In genomic region chr3:14135581-14135980, GRCh38 we compare ENCODE assay signal across 24 cellular contexts.
"Had no signal": no experiment of that assay in that cellular context is flagged by ENCODE, and none has a peak within 500 bp of the region (broad histone marks: within the 10 kb centered on the region; RNA-seq: fewer than 3 reads in every experiment).

No MANE protein-coding gene starts in this region.

- H3K9me3 Mint-ChIP-seq: activated B cell treated with CpG ODN at 0.5 μM for 24 hours; activated CD4-positive, alpha-beta memory T cell treated with anti-CD3 and anti-CD28 coated beads for 36 hours; activated CD4-positive, alpha-beta T cell treated with anti-CD3 and anti-CD28 coated beads, Interleukin-2, amount 10 ng/mL, durations not matched to agents 7 days and 5 days; activated naive CD8-positive, alpha-beta T cell treated with anti-CD3 and anti-CD28 coated beads, Interleukin-2, amount 10 ng/mL, durations not matched to agents 7 days and 5 days; activated T-cell treated with anti-CD3 and anti-CD28 coated beads, Interleukin-2, amount 50 U/mL, for 4 hours; IgD-negative memory B cell; T-helper 1 cell treated with Interleukin-12 subunit alpha and Interleukin-12 subunit beta and Interleukin-4 antibody, amounts not matched to agents 30 μg/mL and 1 μg/mL, for 36 hours had no signal

- H3K27ac Mint-ChIP-seq: activated B cell treated with CpG ODN at 0.5 μM for 24 hours; activated CD4-positive, alpha-beta memory T cell treated with anti-CD3 and anti-CD28 coated beads for 36 hours; activated CD4-positive, alpha-beta T cell treated with anti-CD3 and anti-CD28 coated beads, Interleukin-2, amount 10 ng/mL, durations not matched to agents 7 days and 5 days; activated naive CD8-positive, alpha-beta T cell treated with anti-CD3 and anti-CD28 coated beads, Interleukin-2, amount 10 ng/mL, durations not matched to agents 7 days and 5 days had no signal

- H3K9me3 ChIP-seq: body of pancreas, Peyer's patch had no signal

- H3K4me1 Mint-ChIP-seq: activated B cell treated with CpG ODN at 0.5 μM for 24 hours; activated CD4-positive, alpha-beta T cell treated with anti-CD3 and anti-CD28 coated beads, Interleukin-2, amount 10 ng/mL, durations not matched to agents 7 days and 5 days; activated naive CD8-positive, alpha-beta T cell treated with anti-CD3 and anti-CD28 coated beads, Interleukin-2, amount 10 ng/mL, durations not matched to agents 7 days and 5 days had no signal

- H3K4me1 ChIP-seq: body of pancreas had no signal

- H3K27me3 Mint-ChIP-seq: activated B cell treated with CpG ODN at 0.5 μM for 24 hours; activated CD4-positive, alpha-beta memory T cell treated with anti-CD3 and anti-CD28 coated beads for 36 hours; activated CD4-positive, alpha-beta T cell treated with anti-CD3 and anti-CD28 coated beads, Interleukin-2, amount 10 ng/mL, durations not matched to agents 7 days and 5 days; activated naive CD8-positive, alpha-beta T cell treated with anti-CD3 and anti-CD28 coated beads, Interleukin-2, amount 10 ng/mL, durations not matched to agents 7 days and 5 days; IgD-negative memory B cell had no signal

- ATAC-seq: activated T-cell treated with anti-CD3 and anti-CD28 coated beads, Interleukin-2, amount 50 U/mL, for 4 hours; body of pancreas had no signal

- DNase-seq: activated B cell treated with CpG ODN at 0.5 μM for 24 hours; activated CD4-positive, alpha-beta memory T cell treated with anti-CD3 and anti-CD28 coated beads for 36 hours; activated CD4-positive, alpha-beta T cell treated with anti-CD3 and anti-CD28 coated beads, Interleukin-2, amount 10 ng/mL, durations not matched to agents 7 days and 5 days; activated CD8-positive, alpha-beta memory T cell treated with anti-CD3 and anti-CD28 coated beads for 24 hours; activated naive CD4-positive, alpha-beta T cell treated with anti-CD3 and anti-CD28 coated beads, Interleukin-2, amount 50 U/mL, for 16 hours; activated naive CD8-positive, alpha-beta T cell treated with anti-CD3 and anti-CD28 coated beads, Interleukin-2, amount 10 ng/mL, durations not matched to agents 7 days and 5 days; activated T-cell treated with anti-CD3 and anti-CD28 coated beads, Interleukin-2, amount 50 U/mL, for 4 hours; aorta; body of pancreas; KG1; NCI-H1092; NCI-H1417; NCI-H1930; NCI-H2107; NCI-H2171 treated with DMSO at 0.1 percent for 48 hours; NCI-H226; NCI-H526 treated with DMSO at 0.1 percent for 48 hours; NK-92 treated with Interleukin-12 subunit alpha and Interleukin-12 subunit beta, amount 100 ng/mL, for 24 hours; OCI-M1; Peyer's patch; SHP77 treated with DMSO at 0.1 percent for 48 hours; T-helper 9 cell had no signal

- H3K4me3 ChIP-seq: body of pancreas, Peyer's patch had no signal

- H3K27ac ChIP-seq: body of pancreas, Peyer's patch had no signal

- H3K4me3 Mint-ChIP-seq: activated B cell treated with CpG ODN at 0.5 μM for 24 hours; activated CD4-positive, alpha-beta memory T cell treated with anti-CD3 and anti-CD28 coated beads for 36 hours; activated CD4-positive, alpha-beta T cell treated with anti-CD3 and anti-CD28 coated beads, Interleukin-2, amount 10 ng/mL, durations not matched to agents 7 days and 5 days; activated naive CD8-positive, alpha-beta T cell treated with anti-CD3 and anti-CD28 coated beads, Interleukin-2, amount 10 ng/mL, durations not matched to agents 7 days and 5 days; activated T-cell treated with anti-CD3 and anti-CD28 coated beads, Interleukin-2, amount 50 U/mL, for 4 hours; IgD-negative memory B cell; T-helper 1 cell treated with Interleukin-12 subunit alpha and Interleukin-12 subunit beta and Interleukin-4 antibody, amounts not matched to agents 30 μg/mL and 1 μg/mL, for 36 hours had no signal

- H3K27me3 ChIP-seq: body of pancreas, Peyer's patch had no signal
